Comparison of ENCODE assay signal across 19 cellular contexts in genomic region chr1:61446531-61446991, GRCh38.
DNase-seq lines count a peak whose midpoint lies in the region; ATAC-seq and TF ChIP-seq lines count a peak whose summit lies in the region.
"Had no signal": no experiment of that assay in that cellular context is flagged by ENCODE, and none has a peak within 500 bp of the region (broad histone marks: within the 10 kb centered on the region; RNA-seq: fewer than 3 reads in every experiment).

No MANE protein-coding gene starts in this region.

- no peak overlapping the region for H3K27ac ChIP-seq in SK-N-SH (ENCODE audit: low read depth in 2 of 2, low read length in 1 of 2)
- H3K27ac ChIP-seq: 22Rv1, thyroid gland had no signal

- H3K9me2 ChIP-seq in SK-N-SH, result no peaks in the 10 kb centered on the region

- no peaks in the 10 kb centered on the region for H3K79me2 ChIP-seq in SK-N-SH (ENCODE audit: insufficient read depth)

- no peaks in the 10 kb centered on the region for H3K9me3 ChIP-seq in SK-N-SH
- H3K9me3 ChIP-seq: thyroid gland had no signal

- WGBS in SK-N-SH (ENCODE audit: low lambda C conversion rate), result 92% methylated on average over 7 of the region's 7 CpGs

- H4K20me1 ChIP-seq in SK-N-SH (ENCODE audit: insufficient read depth), result no peaks in the 10 kb centered on the region

- H3K4me3 ChIP-seq in SK-N-SH (ENCODE audit: low read depth in 2 of 2, low read length in 1 of 2) (no peak overlapping the region), fibroblast of mammary gland (ENCODE audit: control insufficient read depth, low read depth, low read length) (no peak overlapping the region)
- H3K4me3 ChIP-seq: thyroid gland had no signal

- peak; percentile 61 for DNase-seq in DMS 273 (lab: John Stamatoyannopoulos, UW; ENCODE audit: unreplicated experiment)
- DNase-seq in DMS 273 treated with DMSO at 0.1 percent for 48 hours (lab: John Stamatoyannopoulos, UW), result no peak
- DNase-seq in SK-N-SH, result no peak
- DNase-seq in fibroblast of mammary gland (ENCODE audit: low read depth), result peak; percentile 44
- DNase-seq in renal cortical epithelial cell (ENCODE audit: low read depth), result peak; percentile 87
- DNase-seq in ecto neural progenitor cell (ENCODE audit: low spot score), result no peak
- DNase-seq in GM10248 (ENCODE audit: extremely low spot score), result no peak
- DNase-seq: activated B cell treated with CpG ODN at 0.5 μM for 24 hours; effector CD4-positive, alpha-beta T cell; EL; foreskin fibroblast; GOT3; Kasumi-1; NCI-H1436 treated with DMSO at 0.1 percent for 48 hours; stimulated activated CD4-positive, alpha-beta T cell treated with anti-CD3 and anti-CD28 coated beads, Interleukin-2, amount 100 ng/mL, for 48 hours; thyroid gland had no signal

- H3K9ac ChIP-seq in SK-N-SH, result no peak overlapping the region

- TF ChIP-seq CTCF in SK-N-SH (IDR thresholded peaks at IDR 0.05) (no peak), fibroblast of mammary gland (conservative IDR thresholded peaks at IDR 0.05; ENCODE audit: control insufficient read depth, insufficient read depth, low read depth, low read length) (no peak), GM10248 (IDR thresholded peaks at IDR 0.05; ENCODE audit: control extremely low read depth, extremely low read depth, low read depth, missing control alignments) (no peak)

- H3F3A ChIP-seq in SK-N-SH (replicated peaks; ENCODE audit: insufficient read depth), result no peaks in the 10 kb centered on the region

- H3K27me3 ChIP-seq in SK-N-SH (ENCODE audit: insufficient read depth), result no peaks in the 10 kb centered on the region
- H3K27me3 ChIP-seq: thyroid gland had no signal

- peaks cover 2 to 32% of the 10 kb centered on the region in 2 experiments; a peak in 3 of 4 replicates for H3K4me1 ChIP-seq in SK-N-SH (ENCODE audit: control insufficient read depth in 1 of 2, insufficient read depth in 2 of 2, low read depth in 1 of 2, low read length in 1 of 2)

- peaks cover 0 to 2% of the 10 kb centered on the region in 2 experiments for H3K36me3 ChIP-seq in SK-N-SH (replicated peaks in 1 of 2; ENCODE audit: control insufficient read depth in 1 of 2, insufficient read depth in 2 of 2, low read length in 1 of 2)
- H3K36me3 ChIP-seq: thyroid gland had no signal

- no peak for TF ChIP-seq RAD21 in SK-N-SH (IDR thresholded peaks at IDR 0.05; ENCODE audit: low read length)

- CTCF ChIA-PET in SK-N-SH (lab: Yijun Ruan, JAX) (interaction anchor here (0.8 kb wide), 1 partner anchor 396 kb away, joined by 3 read pairs; no protein-coding TSS in a partner anchor), GM10248 (lab: Yijun Ruan, JAX) (no interaction called here)

- TF ChIP-seq EP300 in SK-N-SH (IDR thresholded peaks at IDR 0.05; ENCODE audit: borderline replicate concordance in 1 of 2, low read depth in 1 of 2, low read length in 1 of 2), result no peak

- no peak overlapping the region for H2AFZ ChIP-seq in SK-N-SH (ENCODE audit: low read depth)

- H3K4me2 ChIP-seq in SK-N-SH, result no peak overlapping the region

- POLR2A ChIA-PET in SK-N-SH (lab: Yijun Ruan, JAX), result interaction anchor here (0.6 kb wide), 1 partner anchor 199 kb away, joined by 3 read pairs; no protein-coding TSS in a partner anchor
- POLR2A ChIA-PET in GM10248 (lab: Yijun Ruan, JAX), result no interaction called here

- ATAC-seq in HG03175 (IDR thresholded peaks at IDR 0.05; ENCODE audit: unreplicated experiment), result no peak
- ATAC-seq: sciatic nerve had no signal

TF ChIP-seq in SK-N-SH, 30 proteins besides CTCF, POLR2A, EP300 and RAD21:
- TF ChIP-seq ZBTB33 (IDR thresholded peaks at IDR 0.05; ENCODE audit: borderline replicate concordance, low read depth) (no peak), IRF3 (IDR thresholded peaks at IDR 0.05; ENCODE audit: low read depth, low read length) (no peak), NFIC (IDR thresholded peaks at IDR 0.05; ENCODE audit: borderline replicate concordance) (0 out of 2 replicates have a peak, but pooled peaks have one; percentile 30)

Comparison
In these comparisons a context has a peak if more than half of its experiments do, and no peak if none do; other contexts are left out.
1. DNase-seq: peak in DMS 273 (single experiment), fibroblast of mammary gland (single experiment) and renal cortical epithelial cell (single experiment); none in DMS 273 treated with DMSO at 0.1 percent for 48 hours (single experiment), SK-N-SH (single experiment), ecto neural progenitor cell (single experiment) and GM10248 (single experiment).